Comparison of ENCODE assay signal across 9 cellular contexts in the genomic region with DNA sequence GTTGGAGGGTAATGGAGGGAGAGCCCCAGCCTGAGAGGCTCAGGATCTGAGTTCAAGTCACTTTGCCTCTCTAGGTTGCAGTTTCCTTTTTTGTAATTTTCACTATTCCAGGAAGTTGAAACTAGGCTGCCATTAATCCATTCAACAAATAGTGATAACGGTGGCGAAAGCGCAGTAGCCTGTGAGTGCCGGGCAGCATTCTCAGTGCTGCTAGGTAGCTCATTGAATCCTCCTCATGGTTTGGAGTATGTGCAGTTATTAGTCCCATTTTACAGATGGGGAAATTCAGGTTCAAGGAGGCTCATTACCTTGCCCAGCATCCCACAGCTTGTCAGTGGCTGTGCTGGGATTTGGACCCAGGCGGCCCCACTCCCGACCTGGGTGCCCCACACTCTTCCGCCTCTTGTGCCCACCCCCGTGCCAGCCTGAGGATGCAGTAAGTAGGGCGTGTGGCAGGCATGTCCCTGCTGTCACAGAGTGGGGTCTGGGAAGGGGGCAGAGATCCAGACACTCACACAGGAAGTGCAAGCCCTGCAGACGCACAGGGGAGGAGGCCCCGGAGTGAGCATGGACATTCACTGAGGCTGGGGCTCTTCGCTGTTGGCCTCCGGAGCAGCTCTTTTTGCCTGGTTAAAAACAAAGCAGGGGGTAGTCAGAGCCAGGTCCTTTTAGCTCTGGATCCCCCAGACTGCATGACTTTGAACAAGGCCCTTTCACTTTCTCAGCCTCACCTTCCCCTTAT. TPM values are rescaled to one million over a fixed set of nuclear protein-coding genes. Genes with fewer than 3 reads are reported as not detected.
DNase-seq lines count a peak whose midpoint lies in the region; ATAC-seq and TF ChIP-seq lines count a peak whose summit lies in the region.
"Had no signal": no experiment of that assay in that cellular context is flagged by ENCODE, and none has a peak within 500 bp of the region (broad histone marks: within the 10 kb centered on the region; RNA-seq: fewer than 3 reads in every experiment).

No MANE protein-coding gene starts in this region.

- ATAC-seq in natural killer cell treated with Interleukin-12 subunit alpha and Interleukin-12 subunit beta and Interleukin-15 and Interleukin-18, amount 100 ng/mL, for 72 hours: no peak
- ATAC-seq in natural killer cell: no peak
- no peak for ATAC-seq in activated naive CD8-positive, alpha-beta T cell treated with anti-CD3 and anti-CD28 coated beads, Interleukin-2, amount 10 ng/mL, durations not matched to agents 7 days and 5 days (ENCODE audit: low read depth)
- no peak for ATAC-seq in upper lobe of left lung (ENCODE audit: low FRiP score in 2 of 2)
- ATAC-seq in HG02798 (IDR thresholded peaks at IDR 0.05; ENCODE audit: poor library complexity, unreplicated experiment): no peak

- 81 to 85% methylated on average over 10 to 13 of the region's 13 CpGs for WGBS in upper lobe of left lung, 2 donors

- no peak for TF ChIP-seq POLR2A in upper lobe of left lung (IDR thresholded peaks at IDR 0.05)

- no peak for DNase-seq in natural killer cell treated with Interleukin-12 subunit alpha and Interleukin-12 subunit beta and Interleukin-15 and Interleukin-18, amount 100 ng/mL, for 72 hours (ENCODE audit: low spot score)
- DNase-seq in natural killer cell (no peak), upper lobe of left lung (no peak), ecto neural progenitor cell (ENCODE audit: low spot score) (no peak), pons (ENCODE audit: low spot score) (no peak)
- DNase-seq in activated naive CD8-positive, alpha-beta T cell treated with anti-CD3 and anti-CD28 coated beads, Interleukin-2, amount 10 ng/mL, durations not matched to agents 7 days and 5 days: no peak
- DNase-seq: GOT3 had no signal

- H3K9ac ChIP-seq in muscle layer of colon (ENCODE audit: low read length): no peak overlapping the region

- intact Hi-C loops in natural killer cell (cut with micrococcal nuclease): loop anchor here (1.0 kb wide), 1 partner anchor 59 kb away; the partner anchor contains the start of gene SLC6A6

- H3K27me3 Mint-ChIP-seq in natural killer cell treated with Interleukin-12 subunit alpha and Interleukin-12 subunit beta and Interleukin-15 and Interleukin-18, amount 100 ng/mL, for 72 hours: no peaks in the 10 kb centered on the region
- no peaks in the 10 kb centered on the region for H3K27me3 Mint-ChIP-seq in natural killer cell (ENCODE audit: low read depth in 2 of 2)
- H3K27me3 Mint-ChIP-seq in activated naive CD8-positive, alpha-beta T cell treated with anti-CD3 and anti-CD28 coated beads, Interleukin-2, amount 10 ng/mL, durations not matched to agents 7 days and 5 days: no peaks in the 10 kb centered on the region

- H3K36me3 ChIP-seq in muscle layer of colon (ENCODE audit: insufficient read depth, low read length): no peaks in the 10 kb centered on the region
- H3K36me3 ChIP-seq in upper lobe of left lung: peaks cover 15 to 75% (median 44%) of the 10 kb centered on the region in 4 donors

- TF ChIP-seq EP300 in upper lobe of left lung (IDR thresholded peaks at IDR 0.05): no peak

- POLR2A ChIA-PET in activated naive CD8-positive, alpha-beta T cell treated with anti-CD3 and anti-CD28 coated beads, Interleukin-2, amount 10 ng/mL, durations not matched to agents 7 days and 5 days (lab: Charles Lee): interaction anchor here (1.6 to 2.6 kb wide), 2 partner anchors 29 to 59 kb away, joined by 5 to 6 read pairs; partner anchors contain the start of gene SLC6A6

- H3K4me1 ChIP-seq in muscle layer of colon (ENCODE audit: insufficient read depth, low read length): peaks cover 19% of the 10 kb centered on the region
- H3K4me1 ChIP-seq in upper lobe of left lung: peaks cover 11 to 28% (median 19%) of the 10 kb centered on the region in 4 donors

- peak overlapping the region; percentile 8 to 15 for H3K27ac Mint-ChIP-seq in natural killer cell treated with Interleukin-12 subunit alpha and Interleukin-12 subunit beta and Interleukin-15 and Interleukin-18, amount 100 ng/mL, for 72 hours
- H3K27ac Mint-ChIP-seq in natural killer cell: peak overlapping the region in 1 of 2 donors; percentile 60
- H3K27ac Mint-ChIP-seq in activated naive CD8-positive, alpha-beta T cell treated with anti-CD3 and anti-CD28 coated beads, Interleukin-2, amount 10 ng/mL, durations not matched to agents 7 days and 5 days: peak overlapping the region; percentile 43

- peaks cover 6% of the 10 kb centered on the region for H3K36me3 Mint-ChIP-seq in natural killer cell treated with Interleukin-12 subunit alpha and Interleukin-12 subunit beta and Interleukin-15 and Interleukin-18, amount 100 ng/mL, for 72 hours
- H3K36me3 Mint-ChIP-seq in natural killer cell: no peaks in the 10 kb centered on the region
- H3K36me3 Mint-ChIP-seq in activated naive CD8-positive, alpha-beta T cell treated with anti-CD3 and anti-CD28 coated beads, Interleukin-2, amount 10 ng/mL, durations not matched to agents 7 days and 5 days: peaks cover 11% of the 10 kb centered on the region

- peaks cover 15% of the 10 kb centered on the region in 2 donors for H3K4me1 Mint-ChIP-seq in natural killer cell treated with Interleukin-12 subunit alpha and Interleukin-12 subunit beta and Interleukin-15 and Interleukin-18, amount 100 ng/mL, for 72 hours (ENCODE audit: low read depth in 2 of 2)
- peaks cover 7 to 10% of the 10 kb centered on the region in 2 donors for H3K4me1 Mint-ChIP-seq in natural killer cell
- peaks cover 10% of the 10 kb centered on the region for H3K4me1 Mint-ChIP-seq in activated naive CD8-positive, alpha-beta T cell treated with anti-CD3 and anti-CD28 coated beads, Interleukin-2, amount 10 ng/mL, durations not matched to agents 7 days and 5 days

- TF ChIP-seq CTCF in natural killer cell (IDR thresholded peaks at IDR 0.05) (no peak), upper lobe of left lung (IDR thresholded peaks at IDR 0.05) (no peak)

- H3K27me3 ChIP-seq in muscle layer of colon (ENCODE audit: control insufficient read depth in 1 of 2, insufficient read depth in 2 of 2, low read length in 2 of 2): no peaks in the 10 kb centered on the region
- no peaks in the 10 kb centered on the region for H3K27me3 ChIP-seq in upper lobe of left lung

- no peaks in the 10 kb centered on the region for H3K9me3 Mint-ChIP-seq in natural killer cell treated with Interleukin-12 subunit alpha and Interleukin-12 subunit beta and Interleukin-15 and Interleukin-18, amount 100 ng/mL, for 72 hours
- no peaks in the 10 kb centered on the region for H3K9me3 Mint-ChIP-seq in natural killer cell
- H3K9me3 Mint-ChIP-seq in activated naive CD8-positive, alpha-beta T cell treated with anti-CD3 and anti-CD28 coated beads, Interleukin-2, amount 10 ng/mL, durations not matched to agents 7 days and 5 days: no peaks in the 10 kb centered on the region

- no peak overlapping the region for H3K4me3 Mint-ChIP-seq in natural killer cell treated with Interleukin-12 subunit alpha and Interleukin-12 subunit beta and Interleukin-15 and Interleukin-18, amount 100 ng/mL, for 72 hours
- H3K4me3 Mint-ChIP-seq in natural killer cell: no peak overlapping the region
- no peak overlapping the region for H3K4me3 Mint-ChIP-seq in activated naive CD8-positive, alpha-beta T cell treated with anti-CD3 and anti-CD28 coated beads, Interleukin-2, amount 10 ng/mL, durations not matched to agents 7 days and 5 days

- H3K27ac ChIP-seq in muscle layer of colon (ENCODE audit: low read depth, low read length): peak overlapping the region; percentile 10
- peak overlapping the region in 3 of 4 donors; percentile 50 to 63 (median 57) for H3K27ac ChIP-seq in upper lobe of left lung

- H3K9me3 ChIP-seq in muscle layer of colon (ENCODE audit: low read length) (no peaks in the 10 kb centered on the region), upper lobe of left lung (no peaks in the 10 kb centered on the region)

- H3K4me3 ChIP-seq in muscle layer of colon (ENCODE audit: low read depth in 1 of 2, low read length in 2 of 2): no peak overlapping the region
- no peak overlapping the region for H3K4me3 ChIP-seq in upper lobe of left lung

RNA-seq across cellular contexts. Expression of gene SLC6A6, which starts 58.8 kb away (rescaled TPM):
- total RNA-seq in natural killer cell treated with Interleukin-12 subunit alpha and Interleukin-12 subunit beta and Interleukin-15 and Interleukin-18, amount 100 ng/mL, for 72 hours: 10 to 100 TPM; 20.4 to 56.7 TPM
- total RNA-seq in natural killer cell (10 to 100 TPM; 43.7 to 55.4 (median 50.1) TPM), upper lobe of left lung (100 to 1,000 TPM in 2 of 6 donors, 10 to 100 TPM in 4; 60.6 to 154 (median 92.8) TPM)
- 10 to 100 TPM; 39.8 to 42.6 TPM for total RNA-seq in activated naive CD8-positive, alpha-beta T cell treated with anti-CD3 and anti-CD28 coated beads, Interleukin-2, amount 10 ng/mL, durations not matched to agents 7 days and 5 days
